Comparison of ENCODE assay signal across 23 cellular contexts in genomic region chrX:10038585-10038984, GRCh38.
"Had no signal": no experiment of that assay in that cellular context is flagged by ENCODE, and none has a peak within 500 bp of the region (broad histone marks: within the 10 kb centered on the region; RNA-seq: fewer than 3 reads in every experiment).

No MANE protein-coding gene starts in this region.

- ATAC-seq: foreskin keratinocyte; gastroesophageal sphincter; left lung; lower lobe of right lung; natural killer cell; psoas muscle; stimulated activated naive B cell treated with anti-CD40 and anti-IgM and Interleukin-4, amounts not matched to agents 10 μg/mL and 1 μg/mL and 100 μg/mL, for 72 hours had no signal

- H3K27me3 ChIP-seq: esophagus muscularis mucosa, foreskin keratinocyte, gastroesophageal sphincter, left lung, ovary, right lobe of liver, tibial nerve, vagina had no signal

- H3K36me3 ChIP-seq: esophagus muscularis mucosa, gastroesophageal sphincter, left lung, lower lobe of right lung, ovary, right lobe of liver, thoracic aorta, tibial nerve, vagina had no signal

- H3K27ac ChIP-seq: coronary artery, esophagus muscularis mucosa, foreskin keratinocyte, gastroesophageal sphincter, left lung, lower lobe of right lung, ovary, psoas muscle, right lobe of liver, thoracic aorta, tibial nerve, vagina had no signal

- FAIRE-seq: endothelial cell of umbilical vein, kidney, small intestine had no signal

- H3K4me1 ChIP-seq: left lung, lower lobe of right lung, psoas muscle, tibial nerve had no signal

- H3K9me3 ChIP-seq: esophagus muscularis mucosa, gastroesophageal sphincter, left lung, lower lobe of right lung, ovary, psoas muscle, right lobe of liver, thoracic aorta, tibial nerve, vagina had no signal

- DNase-seq: dermis blood vessel endothelial cell; effector memory CD4-positive, alpha-beta T cell; foreskin keratinocyte; kidney; left lung; lower lobe of right lung; natural killer cell; occipital lobe; ovary; posterior cingulate gyrus; psoas muscle; right lobe of liver; small intestine; stimulated activated CD4-positive, alpha-beta T cell treated with anti-CD3 and anti-CD28 coated beads, Interleukin-15, amount 100 ng/mL, for 24 hours; stimulated activated CD4-positive, alpha-beta T cell treated with anti-CD3 and anti-CD28 coated beads, Interleukin-2, amount 100 ng/mL, for 48 hours; stimulated activated naive B cell treated with anti-CD40 and anti-IgM and Interleukin-4, amounts not matched to agents 10 μg/mL and 1 μg/mL and 100 μg/mL, for 72 hours had no signal

- H3K4me3 ChIP-seq: coronary artery, esophagus muscularis mucosa, gastroesophageal sphincter, left lung, lower lobe of right lung, ovary, psoas muscle, right lobe of liver, thoracic aorta, tibial nerve, vagina had no signal
